2 cellular contexts compared by ENCODE assay signal in the genomic region with DNA sequence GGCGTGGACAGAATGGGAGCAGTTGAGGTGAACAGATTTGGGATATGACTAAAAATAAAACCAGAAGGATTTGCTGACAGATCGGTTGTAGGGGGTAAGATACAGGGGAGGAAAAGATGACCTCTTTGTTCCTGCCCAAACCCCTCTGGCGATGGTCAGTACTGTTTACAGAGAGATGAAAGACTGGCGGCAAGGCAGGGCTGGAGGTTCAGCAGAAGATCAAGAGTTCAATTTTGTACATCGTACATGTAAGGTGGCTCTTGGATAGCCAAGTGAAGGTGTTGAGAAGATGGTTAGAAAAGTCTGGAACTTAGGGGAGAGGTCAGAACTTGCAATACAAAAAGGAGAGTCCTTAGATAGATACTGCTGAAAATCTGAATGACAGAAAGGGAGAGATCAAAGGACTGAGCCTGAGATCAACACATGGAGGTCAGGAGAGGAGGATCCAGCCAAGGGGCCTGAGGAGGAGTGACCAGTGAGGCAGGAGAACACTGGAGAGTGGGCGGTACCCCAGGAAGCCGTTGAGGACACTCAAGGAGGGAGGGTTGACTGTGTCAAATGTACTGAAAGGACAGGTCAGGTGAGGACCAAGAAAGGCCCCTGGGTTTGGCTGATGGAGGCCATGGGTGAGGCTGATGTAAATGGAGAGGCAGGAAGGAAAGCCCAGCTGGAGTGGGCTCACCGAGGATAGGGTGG.
TF ChIP-seq lines count a peak whose summit lies in the region.

No MANE protein-coding gene starts in this region.

TF ChIP-seq in GM12891, 5 proteins besides CTCF, POLR2A, EP300 and RAD21:
- no peak for TF ChIP-seq SPI1 (IDR thresholded peaks at IDR 0.05; ENCODE audit: low read depth, low read length)
- TF ChIP-seq POU2F2 (IDR thresholded peaks at IDR 0.05; ENCODE audit: low read depth, low read length) = no peak
- no peak for TF ChIP-seq TAF1 (IDR thresholded peaks at IDR 0.05; ENCODE audit: low read depth, low read length)
- no peak for TF ChIP-seq POLR2AphosphoS5 (IDR thresholded peaks at IDR 0.05; ENCODE audit: low read depth, low read length)
- no peak for TF ChIP-seq PAX5 (IDR thresholded peaks at IDR 0.05; ENCODE audit: insufficient read depth, low read length, severe bottlenecking)

TF ChIP-seq in K562, 482 proteins besides CTCF, POLR2A, EP300 and RAD21:
- no peak for TF ChIP-seq KLF10 (CRISPR knock-in tag; IDR thresholded peaks at IDR 0.05)
- no peak for TF ChIP-seq SP1 (CRISPR knock-in tag; IDR thresholded peaks at IDR 0.05)
- TF ChIP-seq HDAC1 (IDR thresholded peaks at IDR 0.05) = no peak
- TF ChIP-seq, protein P1, sequence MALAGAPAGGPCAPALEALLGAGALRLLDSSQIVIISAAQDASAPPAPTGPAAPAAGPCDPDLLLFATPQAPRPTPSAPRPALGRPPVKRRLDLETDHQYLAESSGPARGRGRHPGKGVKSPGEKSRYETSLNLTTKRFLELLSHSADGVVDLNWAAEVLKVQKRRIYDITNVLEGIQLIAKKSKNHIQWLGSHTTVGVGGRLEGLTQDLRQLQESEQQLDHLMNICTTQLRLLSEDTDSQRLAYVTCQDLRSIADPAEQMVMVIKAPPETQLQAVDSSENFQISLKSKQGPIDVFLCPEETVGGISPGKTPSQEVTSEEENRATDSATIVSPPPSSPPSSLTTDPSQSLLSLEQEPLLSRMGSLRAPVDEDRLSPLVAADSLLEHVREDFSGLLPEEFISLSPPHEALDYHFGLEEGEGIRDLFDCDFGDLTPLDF (CRISPR knock-in tag; IDR thresholded peaks at IDR 0.05) = no peak
- TF ChIP-seq ZNF57 (CRISPR knock-in tag; IDR thresholded peaks at IDR 0.05) = no peak
- TF ChIP-seq HCFC1 (IDR thresholded peaks at IDR 0.05; ENCODE audit: low read depth, low read length) = no peak
TF ChIP-seq in K562: peak in this region for 0.
